In genomic region chr20:1423206-1423605, GRCh38 we compare ENCODE assay signal across 1 cellular context.
TF ChIP-seq lines count a peak whose summit lies in the region.

No MANE protein-coding gene starts in this region.

TF ChIP-seq in IMR-90, 13 proteins besides CTCF, POLR2A, EP300 and RAD21:
- TF ChIP-seq BHLHE40 (IDR thresholded peaks at IDR 0.05; ENCODE audit: low read depth, low read length) = no peak
- no peak for TF ChIP-seq MXI1 (IDR thresholded peaks at IDR 0.05; ENCODE audit: borderline replicate concordance, low read depth, low read length)
- no peak for TF ChIP-seq RFX5 (IDR thresholded peaks at IDR 0.05; ENCODE audit: low read depth, low read length)
- TF ChIP-seq ELK1 (IDR thresholded peaks at IDR 0.05; ENCODE audit: borderline replicate concordance, low read depth, low read length) = no peak
- TF ChIP-seq MAFK (IDR thresholded peaks at IDR 0.05; ENCODE audit: low read depth, low read length) = no peak
- no peak for TF ChIP-seq RCOR1 (IDR thresholded peaks at IDR 0.05; ENCODE audit: insufficient replicate concordance, low read length)
